18 cellular contexts compared by ENCODE assay signal in the genomic region with DNA sequence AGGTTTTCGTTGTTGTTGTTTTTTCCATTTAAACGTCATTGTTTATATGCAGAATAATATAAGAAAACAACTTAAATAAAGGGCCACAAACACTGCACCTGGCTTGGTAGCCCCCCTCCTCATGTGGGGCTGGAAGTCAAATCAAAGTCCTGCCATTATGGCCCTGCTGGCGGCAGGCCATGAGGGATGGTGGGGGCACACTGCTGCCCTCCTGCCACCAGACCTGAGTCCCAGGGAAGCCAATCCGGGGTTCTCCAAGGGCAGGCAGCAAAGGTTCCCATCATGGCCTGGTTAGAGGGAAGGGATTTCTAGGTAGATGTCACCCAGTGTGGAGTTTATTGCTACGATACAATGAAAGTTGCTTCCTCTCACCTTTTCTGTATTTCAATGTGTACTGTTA. TPM values are rescaled to one million over a fixed set of nuclear protein-coding genes. Genes with fewer than 3 reads are reported as not detected.
DNase-seq lines count a peak whose midpoint lies in the region; ATAC-seq, FAIRE-seq and TF ChIP-seq lines count a peak whose summit lies in the region.
"Had no signal": no experiment of that assay in that cellular context is flagged by ENCODE, and none has a peak within 500 bp of the region (broad histone marks: within the 10 kb centered on the region; RNA-seq: fewer than 3 reads in every experiment).

No MANE protein-coding gene starts in this region.

- RAD21 ChIA-PET in HCT116 (lab: Charles Lee; ENCODE audit: low non-redundant PET in 1 of 2, low total read pairs in 2 of 2, uncharacterized antibody in 2 of 2, unreplicated experiment in 2 of 2), result no interaction called here

- H3K4me1 ChIP-seq in HCT116 (ENCODE audit: control insufficient read depth in 1 of 2, insufficient read depth in 2 of 2, low read length in 2 of 2) (peaks cover 34 to 42% of the 10 kb centered on the region in 2 experiments), keratinocyte (ENCODE audit: control insufficient read depth, extremely low read depth, insufficient read depth, low read length) (peaks cover 21% of the 10 kb centered on the region)

- no peaks in the 10 kb centered on the region for H3K27me3 Mint-ChIP-seq in type B pancreatic cell
- H3K27me3 Mint-ChIP-seq in stimulated activated naive CD8-positive, alpha-beta T cell treated with anti-CD3 and anti-CD28 coated beads, Interleukin-15, amount 100 ng/mL, for 72 hours, result no peaks in the 10 kb centered on the region
- H3K27me3 Mint-ChIP-seq: CD4-positive, CD25-positive, alpha-beta regulatory T cell had no signal

- H3K9me3 Mint-ChIP-seq in type B pancreatic cell, result no peaks in the 10 kb centered on the region
- no peaks in the 10 kb centered on the region for H3K9me3 Mint-ChIP-seq in stimulated activated naive CD8-positive, alpha-beta T cell treated with anti-CD3 and anti-CD28 coated beads, Interleukin-15, amount 100 ng/mL, for 72 hours

- BruUV-seq in HCT116 (replicated peaks; lab: Mats Ljungman, UMichigan), result no TSS peak

- TF ChIP-seq POLR2A in HCT116 (IDR thresholded peaks at IDR 0.05; ENCODE audit: borderline replicate concordance, extremely low read depth, insufficient read depth, insufficient read length), result no peak

- H3K27ac ChIP-seq in HCT116 (ENCODE audit: low read depth, low read length), result no peak overlapping the region
- no peak overlapping the region for H3K27ac ChIP-seq in keratinocyte (ENCODE audit: control insufficient read depth, insufficient read depth, low read length)
- H3K27ac ChIP-seq: KMS-11 had no signal

- no peak for FAIRE-seq in keratinocyte (lab: Jason Lieb, UNC)
- FAIRE-seq: GM12878, GM19239 had no signal

- H3K79me2 ChIP-seq in HCT116 (ENCODE audit: insufficient read depth, low read length) (no peaks in the 10 kb centered on the region), keratinocyte (ENCODE audit: control insufficient read depth, insufficient read depth, low read length) (no peaks in the 10 kb centered on the region)

- TF ChIP-seq RAD21 in HCT116 (IDR thresholded peaks at IDR 0.05; ENCODE audit: low read depth), result no peak

- intact Hi-C loops in HCT116 (cut with micrococcal nuclease) (no loop called here), posterior vena cava (cut with DNase I) (no loop called here)

- CTCF ChIA-PET in HCT116 (lab: Charles Lee), result no interaction called here

- dilution Hi-C loops in keratinocyte (cut with MboI; ENCODE audit: extremely low pct_ligation_motif_present, low sequenced_read_pairs), result no loop called here

- H3K9ac ChIP-seq in HCT116 (ENCODE audit: low read length) (no peak overlapping the region), keratinocyte (ENCODE audit: control insufficient read depth, extremely low read depth, insufficient read depth, low read length) (no peak overlapping the region)
- H3K9ac ChIP-seq: KMS-11 had no signal

- POLR2A ChIA-PET in HCT116 (lab: Charles Lee), result interaction anchor here (1.0 kb wide), 1 partner anchor 145 kb away, joined by 3 read pairs; no protein-coding TSS in a partner anchor

- H3K4me2 ChIP-seq in HCT116 (ENCODE audit: low read length), result peak overlapping the region; percentile 60
- peak overlapping the region; percentile 16 for H3K4me2 ChIP-seq in keratinocyte (ENCODE audit: control insufficient read depth, extremely low read depth, insufficient read depth, low read depth, low read length)
- H3K4me2 ChIP-seq: KMS-11 had no signal

- H3K4me1 Mint-ChIP-seq in type B pancreatic cell (ENCODE audit: unreplicated experiment), result peaks cover 31% of the 10 kb centered on the region
- H3K4me1 Mint-ChIP-seq in stimulated activated naive CD8-positive, alpha-beta T cell treated with anti-CD3 and anti-CD28 coated beads, Interleukin-15, amount 100 ng/mL, for 72 hours, result no peaks in the 10 kb centered on the region
- H3K4me1 Mint-ChIP-seq: B cell; CD4-positive, CD25-positive, alpha-beta regulatory T cell; CD8-positive, alpha-beta memory T cell had no signal

- H3K9me1 ChIP-seq in keratinocyte (ENCODE audit: control insufficient read depth, extremely low read depth, insufficient read depth, low read length), result no peaks in the 10 kb centered on the region

- H3K36me3 Mint-ChIP-seq in type B pancreatic cell, result peaks cover 4% of the 10 kb centered on the region
- H3K36me3 Mint-ChIP-seq: CD4-positive, CD25-positive, alpha-beta regulatory T cell; CD8-positive, alpha-beta memory T cell had no signal

- H3K4me3 Mint-ChIP-seq in type B pancreatic cell, result no peak overlapping the region
- H3K4me3 Mint-ChIP-seq in stimulated activated naive CD8-positive, alpha-beta T cell treated with anti-CD3 and anti-CD28 coated beads, Interleukin-15, amount 100 ng/mL, for 72 hours, result no peak overlapping the region
- H3K4me3 Mint-ChIP-seq: B cell; CD4-positive, CD25-positive, alpha-beta regulatory T cell; CD8-positive, alpha-beta memory T cell had no signal

- no peaks in the 10 kb centered on the region for H3K9me2 ChIP-seq in HCT116 (ENCODE audit: insufficient read depth)

- H3K4me3 ChIP-seq in HCT116 (replicated peaks in 1 of 2; ENCODE audit: low read depth in 1 of 2, low read length in 2 of 2), result peak overlapping the region in 1 of 2 experiments; percentile 9; a peak in 1 of 4 replicates
- H3K4me3 ChIP-seq in keratinocyte (ENCODE audit: control insufficient read depth in 2 of 3, extremely low read depth in 1 of 3, insufficient read depth in 2 of 3, low read depth in 1 of 3, low read length in 3 of 3), result no peak overlapping the region
- H3K4me3 ChIP-seq: GM12878 had no signal

- H3K36me3 ChIP-seq in HCT116 (ENCODE audit: control insufficient read depth in 1 of 2, insufficient read depth in 2 of 2, low read length in 2 of 2) (no peaks in the 10 kb centered on the region), keratinocyte (ENCODE audit: control insufficient read depth in 2 of 2, extremely low read depth in 1 of 2, insufficient read depth in 2 of 2, low read length in 2 of 2) (no peaks in the 10 kb centered on the region)

- no peak for TF ChIP-seq CTCF in HCT116 (IDR thresholded peaks at IDR 0.05 in 2 of 3, conservative IDR thresholded peaks at IDR 0.05 in 1 of 3; ENCODE audit: borderline replicate concordance in 1 of 3, insufficient read depth in 1 of 3, low read depth in 2 of 3, low read length in 2 of 3)
- TF ChIP-seq CTCF in keratinocyte (optimal IDR thresholded peaks at IDR 0.05 in 1 of 3, IDR thresholded peaks at IDR 0.05 in 1 of 3, conservative IDR thresholded peaks at IDR 0.05 in 1 of 3; ENCODE audit: extremely low read depth in 1 of 3, insufficient read depth in 2 of 3, low read length in 3 of 3), result no peak
- no peak for TF ChIP-seq CTCF in type B pancreatic cell (conservative IDR thresholded peaks at IDR 0.05)

- no peak overlapping the region for H2AFZ ChIP-seq in HCT116 (ENCODE audit: low read depth, low read length, poor library complexity, severe bottlenecking)
- H2AFZ ChIP-seq in keratinocyte (ENCODE audit: control insufficient read depth, low read length), result peak overlapping the region; percentile 19

- H3K9me3 ChIP-seq in HCT116 (ENCODE audit: control insufficient read depth in 1 of 2, insufficient read depth in 1 of 2, low read depth in 1 of 2, low read length in 2 of 2), result no peaks in the 10 kb centered on the region
- H3K9me3 ChIP-seq in keratinocyte (ENCODE audit: control insufficient read depth, low read depth, low read length), result no peaks in the 10 kb centered on the region

- DNase-seq in HCT116 (ENCODE audit: low read depth, low spot score) (no peak), keratinocyte (ENCODE audit: low read depth, low spot score) (no peak), posterior vena cava (ENCODE audit: low spot score) (peak; percentile 34), type B pancreatic cell (ENCODE audit: extremely low spot score, unreplicated experiment) (peak; percentile 37), NCI-H2029 treated with DMSO at 0.1 percent for 48 hours (lab: John Stamatoyannopoulos, UW) (no peak)
- DNase-seq in stimulated activated naive CD8-positive, alpha-beta T cell treated with anti-CD3 and anti-CD28 coated beads, Interleukin-15, amount 100 ng/mL, for 72 hours, result no peak
- DNase-seq in stimulated activated CD8-positive, alpha-beta memory T cell treated with anti-CD3 and anti-CD28 coated beads, Interleukin-4, amount 100 ng/mL, for 48 hours, result no peak
- DNase-seq: CD4-positive, CD25-positive, alpha-beta regulatory T cell; CD8-positive, alpha-beta memory T cell; COR-L47; DMS79 treated with DMSO at 0.1 percent for 48 hours; GOT3; H7 had no signal

- H3K27me3 ChIP-seq in HCT116 (ENCODE audit: insufficient read depth, low read length), result no peaks in the 10 kb centered on the region
- H3K27me3 ChIP-seq in keratinocyte (ENCODE audit: control insufficient read depth, extremely low read depth, insufficient read depth, low read length), result no peaks in the 10 kb centered on the region

- no peak overlapping the region for H3K27ac Mint-ChIP-seq in type B pancreatic cell
- H3K27ac Mint-ChIP-seq in stimulated activated naive CD8-positive, alpha-beta T cell treated with anti-CD3 and anti-CD28 coated beads, Interleukin-15, amount 100 ng/mL, for 72 hours, result no peak overlapping the region
- H3K27ac Mint-ChIP-seq: B cell; CD4-positive, CD25-positive, alpha-beta regulatory T cell had no signal

- H4K20me1 ChIP-seq in HCT116 (ENCODE audit: insufficient read depth) (no peaks in the 10 kb centered on the region), keratinocyte (ENCODE audit: control insufficient read depth, extremely low read depth, insufficient read depth, low read length) (no peaks in the 10 kb centered on the region)

- ATAC-seq in HCT116 (peak; percentile 25; the same call in 1 of the 2 replicates), HG02798 (IDR thresholded peaks at IDR 0.05; ENCODE audit: poor library complexity, unreplicated experiment) (no peak)
- ATAC-seq in stimulated activated naive CD8-positive, alpha-beta T cell treated with anti-CD3 and anti-CD28 coated beads, Interleukin-15, amount 100 ng/mL, for 72 hours, result no peak
- ATAC-seq: GM12878 had no signal

TF ChIP-seq in HCT116, 20 proteins besides CTCF, POLR2A, EP300 and RAD21 (continues in another document):
- TF ChIP-seq CEBPB (IDR thresholded peaks at IDR 0.05; ENCODE audit: low read depth) (no peak), CBX3 (IDR thresholded peaks at IDR 0.05; ENCODE audit: low read depth) (no peak), ZFX (IDR thresholded peaks at IDR 0.05) (no peak), EZH2phosphoT487 (IDR thresholded peaks at IDR 0.05; ENCODE audit: borderline replicate concordance) (no peak)

RNA-seq across cellular contexts. Expression of a gene that starts 39.1 kb away (rescaled TPM):
- total RNA-seq in HCT116 (2021; ENCODE audit: unreplicated experiment) (108 TPM), posterior vena cava (100 to 1,000 TPM; 100 to 101 TPM), type B pancreatic cell (ENCODE audit: low replicate concordance) (115 and 148 TPM in 2 replicates)
- 145 and 150 TPM in 2 replicates for polyA plus RNA-seq in HCT116 (2012)
- polyA plus RNA-seq in keratinocyte, result 96.5 to 166 TPM (median 135 TPM) in 3 replicates
- polyA plus RNA-seq in keratinocyte (2011; ENCODE audit: low read depth), result 359 TPM
- polyA plus RNA-seq in keratinocyte (2011; cell fraction: cytosol; rRNA removed), result 90.9 and 97.6 TPM in 2 replicates
- 52.0 and 112 TPM in 2 replicates for polyA plus RNA-seq in keratinocyte (2011; cell fraction: nucleus; rRNA removed)
- polyA plus RNA-seq in keratinocyte (2012; ENCODE audit: low replicate concordance), result 170 and 188 TPM in 2 replicates
- polyA minus RNA-seq in keratinocyte, result 16.6 to 60.4 TPM (median 29.0 TPM) in 3 replicates
- polyA minus RNA-seq in keratinocyte (2011; cell fraction: cytosol; rRNA and poly(A)+ RNA removed), result 123 TPM
- 22.5 and 39.7 TPM in 2 replicates for polyA minus RNA-seq in keratinocyte (2011; cell fraction: nucleus; rRNA and poly(A)+ RNA removed)

Comparison
In these comparisons a context has a peak if more than half of its experiments do, and no peak if none do; other contexts are left out.
1. DNase-seq: peak in posterior vena cava (single experiment) and type B pancreatic cell (single experiment); none in HCT116 (single experiment), keratinocyte (single experiment), NCI-H2029 treated with DMSO at 0.1 percent for 48 hours (single experiment), stimulated activated naive CD8-positive, alpha-beta T cell treated with anti-CD3 and anti-CD28 coated beads, Interleukin-15, amount 100 ng/mL, for 72 hours (0 of 2) and stimulated activated CD8-positive, alpha-beta memory T cell treated with anti-CD3 and anti-CD28 coated beads, Interleukin-4, amount 100 ng/mL, for 48 hours (single experiment).